19 cellular contexts compared by ENCODE assay signal in genomic region chr3:57512174-57512573, GRCh38. TPM values are rescaled to one million over a fixed set of nuclear protein-coding genes. Genes with fewer than 3 reads are reported as not detected.
DNase-seq lines count a peak whose midpoint lies in the region; TF ChIP-seq lines count a peak whose summit lies in the region.
"Had no signal": no experiment of that assay in that cellular context is flagged by ENCODE, and none has a peak within 500 bp of the region (broad histone marks: within the 10 kb centered on the region; RNA-seq: fewer than 3 reads in every experiment).

No MANE protein-coding gene starts in this region.

- H3K27me3 ChIP-seq in adipocyte (replicated peaks; ENCODE audit: control insufficient read depth, insufficient read depth, low read length) (no peaks in the 10 kb centered on the region), skeletal muscle satellite cell (ENCODE audit: control insufficient read depth, insufficient read depth, low read length) (no peaks in the 10 kb centered on the region)
- H3K27me3 ChIP-seq: ovary had no signal

- DNase-seq in DMS53 (lab: John Stamatoyannopoulos, UW) (peak; percentile 30), DMS53 treated with DMSO at 0.1 percent for 48 hours (lab: John Stamatoyannopoulos, UW; ENCODE audit: unreplicated experiment) (no peak), adipocyte (ENCODE audit: low read depth) (peak; percentile 22), fibroblast of pulmonary artery (ENCODE audit: low read depth) (peak; percentile 27), DMS 273 (lab: John Stamatoyannopoulos, UW; ENCODE audit: unreplicated experiment) (no peak), COR-L47 (lab: John Stamatoyannopoulos, UW) (no peak)
- no peak for DNase-seq in stimulated activated naive CD4-positive, alpha-beta T cell treated with Interleukin-2 at 50 U/mL for 16 hours (lab: John Stamatoyannopoulos, UW)
- DNase-seq: activated CD4-positive, alpha-beta T cell treated with anti-CD3 and anti-CD28 coated beads, Interleukin-2, amount 10 ng/mL, durations not matched to agents 7 days and 5 days; activated effector memory CD4-positive, alpha-beta T cell treated with Interleukin-2 at 50 U/mL for 16 hours; central memory CD4-positive, alpha-beta T cell; effector CD8-positive, alpha-beta T cell; NCI-H1092 treated with DMSO at 0.1 percent for 48 hours; NCI-H2029 treated with DMSO at 0.1 percent for 48 hours; ovary; right cardiac atrium; T-helper 2 cell; trophoblast cell had no signal

- H3K36me3 ChIP-seq in adipocyte (ENCODE audit: control insufficient read depth, insufficient read depth, low read length, severe bottlenecking) (no peaks in the 10 kb centered on the region), skeletal muscle satellite cell (ENCODE audit: insufficient read depth, low read length) (no peaks in the 10 kb centered on the region)
- H3K36me3 ChIP-seq: ovary had no signal

- no peaks in the 10 kb centered on the region for H3K9me3 ChIP-seq in adipocyte (ENCODE audit: control insufficient read depth, low read length)
- no peaks in the 10 kb centered on the region for H3K9me3 ChIP-seq in skeletal muscle satellite cell (replicated peaks; ENCODE audit: low read length)
- H3K9me3 ChIP-seq: ovary had no signal

- H3K9ac ChIP-seq in adipocyte (ENCODE audit: low read length) (no peak overlapping the region), skeletal muscle satellite cell (ENCODE audit: low read depth, low read length) (no peak overlapping the region)

- peak overlapping the region; percentile 34 for H3K4me2 ChIP-seq in skeletal muscle satellite cell (ENCODE audit: low read length)
- H3K4me2 ChIP-seq: GM23338 had no signal

- H3K4me3 ChIP-seq in adipocyte (ENCODE audit: low read length) (no peak overlapping the region), fibroblast of pulmonary artery (replicated peaks; ENCODE audit: low read depth, low read length) (no peak overlapping the region), skeletal muscle satellite cell (ENCODE audit: low read length) (peak overlapping the region; percentile 41)
- H3K4me3 ChIP-seq: GM23338, ovary had no signal

- H3K4me1 ChIP-seq in adipocyte (ENCODE audit: control insufficient read depth, insufficient read depth, low read length) (no peaks in the 10 kb centered on the region), skeletal muscle satellite cell (ENCODE audit: control insufficient read depth, insufficient read depth, low read length) (no peaks in the 10 kb centered on the region)

- TF ChIP-seq CTCF in fibroblast of pulmonary artery (IDR thresholded peaks at IDR 0.05; ENCODE audit: low read length, missing control alignments) = no peak

RNA-seq across cellular contexts. Expression of gene DNAH12, which starts 32.0 kb away (rescaled TPM):
- total RNA-seq in skeletal muscle satellite cell (2012; rRNA removed) = under 0.01 TPM in 2 replicates
- total RNA-seq: GM23338 had no signal

RNA-seq across cellular contexts. Expression of gene PDE12, which starts 43.9 kb away (rescaled TPM):
- total RNA-seq in skeletal muscle satellite cell (2012; rRNA removed) = 27.4 and 30.4 TPM in 2 replicates

Comparison
In these comparisons a context has a peak if more than half of its experiments do, and no peak if none do; other contexts are left out.
1. DNase-seq: peak in DMS53 (single experiment), adipocyte (single experiment) and fibroblast of pulmonary artery (single experiment); none in DMS53 treated with DMSO at 0.1 percent for 48 hours (single experiment), stimulated activated naive CD4-positive, alpha-beta T cell treated with Interleukin-2 at 50 U/mL for 16 hours (single experiment), DMS 273 (single experiment) and COR-L47 (single experiment).